ENCODE assay signal across 1 cellular context in the genomic region with DNA sequence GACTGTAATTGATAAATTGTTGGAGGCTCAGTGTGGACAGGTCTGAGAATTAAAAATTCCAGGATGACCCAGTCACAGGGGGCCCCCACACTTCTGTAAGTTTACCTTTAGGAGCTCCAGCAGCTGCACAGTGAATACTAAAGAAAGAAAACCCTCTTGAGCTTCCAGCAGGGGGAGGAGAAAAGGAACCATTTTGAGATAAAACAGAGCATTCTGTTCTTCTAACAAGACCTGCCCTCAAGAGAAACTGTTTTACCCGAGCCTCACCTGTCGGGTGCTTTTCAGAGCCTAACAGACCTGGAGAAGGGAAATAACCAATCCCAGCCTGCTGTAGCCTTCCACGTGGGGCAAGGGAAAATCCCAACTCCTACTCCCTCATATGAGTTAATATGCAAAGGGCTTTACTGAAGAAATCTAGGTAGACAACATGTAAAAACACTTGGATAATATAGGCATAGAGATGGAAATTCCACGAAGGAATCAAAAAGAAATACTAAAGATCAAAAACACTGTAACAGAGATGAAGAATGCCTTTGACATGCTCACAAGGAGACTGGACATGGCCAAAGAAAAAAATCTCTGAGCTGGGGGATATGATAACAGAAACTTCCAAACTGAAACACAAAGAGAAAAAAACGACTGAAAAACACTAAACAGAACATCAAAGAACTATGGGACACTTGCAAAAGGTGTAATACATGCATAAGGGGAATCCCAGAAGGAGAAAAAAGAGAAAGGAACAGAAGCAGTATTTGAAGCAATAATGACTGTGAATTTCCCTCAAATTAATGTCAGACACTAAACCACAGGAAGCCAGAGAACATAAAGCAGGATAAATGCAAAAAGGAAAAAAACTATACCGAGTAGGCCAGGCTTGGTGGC.
TF ChIP-seq lines count a peak whose summit lies in the region.

No MANE protein-coding gene starts in this region.

TF ChIP-seq in GM12878, 131 proteins besides CTCF, POLR2A, EP300 and RAD21 (continued from another document):
- no peak for TF ChIP-seq CHD4 (IDR thresholded peaks at IDR 0.05)
- no peak for TF ChIP-seq ZNF274 (IDR thresholded peaks at IDR 0.05; ENCODE audit: insufficient read depth, insufficient read length)
- no peak for TF ChIP-seq HDAC6 (IDR thresholded peaks at IDR 0.05; ENCODE audit: unreplicated experiment)
- TF ChIP-seq SMAD1 (IDR thresholded peaks at IDR 0.05; ENCODE audit: low read depth, partially characterized antibody), result no peak
- no peak for TF ChIP-seq CREB1 (IDR thresholded peaks at IDR 0.05; ENCODE audit: low read depth)
- 0 out of 2 replicates have a peak, but pooled peaks have one; percentile 25 for TF ChIP-seq FOXM1 (IDR thresholded peaks at IDR 0.05; ENCODE audit: low read depth, low read length)
- TF ChIP-seq YY1 (IDR thresholded peaks at IDR 0.05; ENCODE audit: low read depth, low read length), result 0 out of 2 replicates have a peak, but pooled peaks have one; percentile 43
- 0 out of 2 replicates have a peak, but pooled peaks have one; percentile 5 for TF ChIP-seq ZNF24 (IDR thresholded peaks at IDR 0.05)
- no peak for TF ChIP-seq TCF3 (IDR thresholded peaks at IDR 0.05; ENCODE audit: borderline replicate concordance, insufficient read depth, low read depth, low read length)
- TF ChIP-seq JUND (IDR thresholded peaks at IDR 0.05; ENCODE audit: low read depth, low read length), result no peak
- no peak for TF ChIP-seq EGR1 (IDR thresholded peaks at IDR 0.05; ENCODE audit: borderline replicate concordance in 1 of 2, low read depth in 2 of 2, low read length in 2 of 2)
- TF ChIP-seq NBN (IDR thresholded peaks at IDR 0.05), result no peak
- peak; percentile 70; the same call in 1 of the 3 replicates for TF ChIP-seq POU2F2 (IDR thresholded peaks at IDR 0.05; ENCODE audit: borderline replicate concordance, low read depth, low read length)
- peak; percentile 80 for TF ChIP-seq TCF7 (IDR thresholded peaks at IDR 0.05; ENCODE audit: borderline replicate concordance)
- no peak for TF ChIP-seq YBX1 (IDR thresholded peaks at IDR 0.05)
- TF ChIP-seq, protein P1, sequence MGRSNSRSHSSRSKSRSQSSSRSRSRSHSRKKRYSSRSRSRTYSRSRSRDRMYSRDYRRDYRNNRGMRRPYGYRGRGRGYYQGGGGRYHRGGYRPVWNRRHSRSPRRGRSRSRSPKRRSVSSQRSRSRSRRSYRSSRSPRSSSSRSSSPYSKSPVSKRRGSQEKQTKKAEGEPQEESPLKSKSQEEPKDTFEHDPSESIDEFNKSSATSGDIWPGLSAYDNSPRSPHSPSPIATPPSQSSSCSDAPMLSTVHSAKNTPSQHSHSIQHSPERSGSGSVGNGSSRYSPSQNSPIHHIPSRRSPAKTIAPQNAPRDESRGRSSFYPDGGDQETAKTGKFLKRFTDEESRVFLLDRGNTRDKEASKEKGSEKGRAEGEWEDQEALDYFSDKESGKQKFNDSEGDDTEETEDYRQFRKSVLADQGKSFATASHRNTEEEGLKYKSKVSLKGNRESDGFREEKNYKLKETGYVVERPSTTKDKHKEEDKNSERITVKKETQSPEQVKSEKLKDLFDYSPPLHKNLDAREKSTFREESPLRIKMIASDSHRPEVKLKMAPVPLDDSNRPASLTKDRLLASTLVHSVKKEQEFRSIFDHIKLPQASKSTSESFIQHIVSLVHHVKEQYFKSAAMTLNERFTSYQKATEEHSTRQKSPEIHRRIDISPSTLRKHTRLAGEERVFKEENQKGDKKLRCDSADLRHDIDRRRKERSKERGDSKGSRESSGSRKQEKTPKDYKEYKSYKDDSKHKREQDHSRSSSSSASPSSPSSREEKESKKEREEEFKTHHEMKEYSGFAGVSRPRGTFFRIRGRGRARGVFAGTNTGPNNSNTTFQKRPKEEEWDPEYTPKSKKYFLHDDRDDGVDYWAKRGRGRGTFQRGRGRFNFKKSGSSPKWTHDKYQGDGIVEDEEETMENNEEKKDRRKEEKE (IDR thresholded peaks at IDR 0.05), result no peak
- no peak for TF ChIP-seq GABPA (IDR thresholded peaks at IDR 0.05; ENCODE audit: low read depth)
- TF ChIP-seq, protein P2, sequence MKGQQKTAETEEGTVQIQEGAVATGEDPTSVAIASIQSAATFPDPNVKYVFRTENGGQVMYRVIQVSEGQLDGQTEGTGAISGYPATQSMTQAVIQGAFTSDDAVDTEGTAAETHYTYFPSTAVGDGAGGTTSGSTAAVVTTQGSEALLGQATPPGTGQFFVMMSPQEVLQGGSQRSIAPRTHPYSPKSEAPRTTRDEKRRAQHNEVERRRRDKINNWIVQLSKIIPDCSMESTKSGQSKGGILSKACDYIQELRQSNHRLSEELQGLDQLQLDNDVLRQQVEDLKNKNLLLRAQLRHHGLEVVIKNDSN (IDR thresholded peaks at IDR 0.05; ENCODE audit: borderline replicate concordance, extremely low read length, insufficient read depth, low read depth, low read length), result no peak
- TF ChIP-seq SIX5 (IDR thresholded peaks at IDR 0.05; ENCODE audit: low read depth, low read length, severe bottlenecking), result no peak
- TF ChIP-seq, protein P3, sequence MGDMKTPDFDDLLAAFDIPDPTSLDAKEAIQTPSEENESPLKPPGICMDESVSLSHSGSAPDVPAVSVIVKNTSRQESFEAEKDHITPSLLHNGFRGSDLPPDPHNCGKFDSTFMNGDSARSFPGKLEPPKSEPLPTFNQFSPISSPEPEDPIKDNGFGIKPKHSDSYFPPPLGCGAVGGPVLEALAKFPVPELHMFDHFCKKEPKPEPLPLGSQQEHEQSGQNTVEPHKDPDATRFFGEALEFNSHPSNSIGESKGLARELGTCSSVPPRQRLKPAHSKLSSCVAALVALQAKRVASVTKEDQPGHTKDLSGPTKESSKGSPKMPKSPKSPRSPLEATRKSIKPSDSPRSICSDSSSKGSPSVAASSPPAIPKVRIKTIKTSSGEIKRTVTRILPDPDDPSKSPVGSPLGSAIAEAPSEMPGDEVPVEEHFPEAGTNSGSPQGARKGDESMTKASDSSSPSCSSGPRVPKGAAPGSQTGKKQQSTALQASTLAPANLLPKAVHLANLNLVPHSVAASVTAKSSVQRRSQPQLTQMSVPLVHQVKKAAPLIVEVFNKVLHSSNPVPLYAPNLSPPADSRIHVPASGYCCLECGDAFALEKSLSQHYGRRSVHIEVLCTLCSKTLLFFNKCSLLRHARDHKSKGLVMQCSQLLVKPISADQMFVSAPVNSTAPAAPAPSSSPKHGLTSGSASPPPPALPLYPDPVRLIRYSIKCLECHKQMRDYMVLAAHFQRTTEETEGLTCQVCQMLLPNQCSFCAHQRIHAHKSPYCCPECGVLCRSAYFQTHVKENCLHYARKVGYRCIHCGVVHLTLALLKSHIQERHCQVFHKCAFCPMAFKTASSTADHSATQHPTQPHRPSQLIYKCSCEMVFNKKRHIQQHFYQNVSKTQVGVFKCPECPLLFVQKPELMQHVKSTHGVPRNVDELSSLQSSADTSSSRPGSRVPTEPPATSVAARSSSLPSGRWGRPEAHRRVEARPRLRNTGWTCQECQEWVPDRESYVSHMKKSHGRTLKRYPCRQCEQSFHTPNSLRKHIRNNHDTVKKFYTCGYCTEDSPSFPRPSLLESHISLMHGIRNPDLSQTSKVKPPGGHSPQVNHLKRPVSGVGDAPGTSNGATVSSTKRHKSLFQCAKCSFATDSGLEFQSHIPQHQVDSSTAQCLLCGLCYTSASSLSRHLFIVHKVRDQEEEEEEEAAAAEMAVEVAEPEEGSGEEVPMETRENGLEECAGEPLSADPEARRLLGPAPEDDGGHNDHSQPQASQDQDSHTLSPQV (IDR thresholded peaks at IDR 0.05), result no peak
- no peak for TF ChIP-seq ZNF217 (IDR thresholded peaks at IDR 0.05)
- peak; percentile 61; the same call in 1 of the 2 replicates for TF ChIP-seq RAD51 (IDR thresholded peaks at IDR 0.05)
- TF ChIP-seq, protein P4, sequence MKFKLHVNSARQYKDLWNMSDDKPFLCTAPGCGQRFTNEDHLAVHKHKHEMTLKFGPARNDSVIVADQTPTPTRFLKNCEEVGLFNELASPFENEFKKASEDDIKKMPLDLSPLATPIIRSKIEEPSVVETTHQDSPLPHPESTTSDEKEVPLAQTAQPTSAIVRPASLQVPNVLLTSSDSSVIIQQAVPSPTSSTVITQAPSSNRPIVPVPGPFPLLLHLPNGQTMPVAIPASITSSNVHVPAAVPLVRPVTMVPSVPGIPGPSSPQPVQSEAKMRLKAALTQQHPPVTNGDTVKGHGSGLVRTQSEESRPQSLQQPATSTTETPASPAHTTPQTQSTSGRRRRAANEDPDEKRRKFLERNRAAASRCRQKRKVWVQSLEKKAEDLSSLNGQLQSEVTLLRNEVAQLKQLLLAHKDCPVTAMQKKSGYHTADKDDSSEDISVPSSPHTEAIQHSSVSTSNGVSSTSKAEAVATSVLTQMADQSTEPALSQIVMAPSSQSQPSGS (IDR thresholded peaks at IDR 0.05; ENCODE audit: low read length), result 0 out of 2 replicates have a peak, but pooled peaks have one; percentile 4
- no peak for TF ChIP-seq BHLHE40 (IDR thresholded peaks at IDR 0.05; ENCODE audit: borderline replicate concordance in 1 of 2, low read depth in 2 of 2, low read length in 1 of 2)
- TF ChIP-seq ASH2L (IDR thresholded peaks at IDR 0.05; ENCODE audit: borderline replicate concordance, low read depth), result no peak
- TF ChIP-seq, protein P5, sequence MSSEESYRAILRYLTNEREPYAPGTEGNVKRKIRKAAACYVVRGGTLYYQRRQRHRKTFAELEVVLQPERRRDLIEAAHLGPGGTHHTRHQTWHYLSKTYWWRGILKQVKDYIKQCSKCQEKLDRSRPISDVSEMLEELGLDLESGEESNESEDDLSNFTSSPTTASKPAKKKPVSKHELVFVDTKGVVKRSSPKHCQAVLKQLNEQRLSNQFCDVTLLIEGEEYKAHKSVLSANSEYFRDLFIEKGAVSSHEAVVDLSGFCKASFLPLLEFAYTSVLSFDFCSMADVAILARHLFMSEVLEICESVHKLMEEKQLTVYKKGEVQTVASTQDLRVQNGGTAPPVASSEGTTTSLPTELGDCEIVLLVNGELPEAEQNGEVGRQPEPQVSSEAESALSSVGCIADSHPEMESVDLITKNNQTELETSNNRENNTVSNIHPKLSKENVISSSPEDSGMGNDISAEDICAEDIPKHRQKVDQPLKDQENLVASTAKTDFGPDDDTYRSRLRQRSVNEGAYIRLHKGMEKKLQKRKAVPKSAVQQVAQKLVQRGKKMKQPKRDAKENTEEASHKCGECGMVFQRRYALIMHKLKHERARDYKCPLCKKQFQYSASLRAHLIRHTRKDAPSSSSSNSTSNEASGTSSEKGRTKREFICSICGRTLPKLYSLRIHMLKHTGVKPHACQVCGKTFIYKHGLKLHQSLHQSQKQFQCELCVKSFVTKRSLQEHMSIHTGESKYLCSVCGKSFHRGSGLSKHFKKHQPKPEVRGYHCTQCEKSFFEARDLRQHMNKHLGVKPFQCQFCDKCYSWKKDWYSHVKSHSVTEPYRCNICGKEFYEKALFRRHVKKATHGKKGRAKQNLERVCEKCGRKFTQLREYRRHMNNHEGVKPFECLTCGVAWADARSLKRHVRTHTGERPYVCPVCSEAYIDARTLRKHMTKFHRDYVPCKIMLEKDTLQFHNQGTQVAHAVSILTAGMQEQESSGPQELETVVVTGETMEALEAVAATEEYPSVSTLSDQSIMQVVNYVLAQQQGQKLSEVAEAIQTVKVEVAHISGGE (CRISPR knock-in tag; IDR thresholded peaks at IDR 0.05), result no peak
- TF ChIP-seq, protein P6, sequence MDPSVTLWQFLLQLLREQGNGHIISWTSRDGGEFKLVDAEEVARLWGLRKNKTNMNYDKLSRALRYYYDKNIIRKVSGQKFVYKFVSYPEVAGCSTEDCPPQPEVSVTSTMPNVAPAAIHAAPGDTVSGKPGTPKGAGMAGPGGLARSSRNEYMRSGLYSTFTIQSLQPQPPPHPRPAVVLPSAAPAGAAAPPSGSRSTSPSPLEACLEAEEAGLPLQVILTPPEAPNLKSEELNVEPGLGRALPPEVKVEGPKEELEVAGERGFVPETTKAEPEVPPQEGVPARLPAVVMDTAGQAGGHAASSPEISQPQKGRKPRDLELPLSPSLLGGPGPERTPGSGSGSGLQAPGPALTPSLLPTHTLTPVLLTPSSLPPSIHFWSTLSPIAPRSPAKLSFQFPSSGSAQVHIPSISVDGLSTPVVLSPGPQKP (IDR thresholded peaks at IDR 0.05; ENCODE audit: low read depth, low read length), result no peak
- TF ChIP-seq ZNF384 (IDR thresholded peaks at IDR 0.05; ENCODE audit: borderline replicate concordance, low read depth, low read length), result 0 out of 2 replicates have a peak, but pooled peaks have one; percentile 8
- no peak for TF ChIP-seq ATF7 (IDR thresholded peaks at IDR 0.05; ENCODE audit: low read depth)
- TF ChIP-seq, protein P7, sequence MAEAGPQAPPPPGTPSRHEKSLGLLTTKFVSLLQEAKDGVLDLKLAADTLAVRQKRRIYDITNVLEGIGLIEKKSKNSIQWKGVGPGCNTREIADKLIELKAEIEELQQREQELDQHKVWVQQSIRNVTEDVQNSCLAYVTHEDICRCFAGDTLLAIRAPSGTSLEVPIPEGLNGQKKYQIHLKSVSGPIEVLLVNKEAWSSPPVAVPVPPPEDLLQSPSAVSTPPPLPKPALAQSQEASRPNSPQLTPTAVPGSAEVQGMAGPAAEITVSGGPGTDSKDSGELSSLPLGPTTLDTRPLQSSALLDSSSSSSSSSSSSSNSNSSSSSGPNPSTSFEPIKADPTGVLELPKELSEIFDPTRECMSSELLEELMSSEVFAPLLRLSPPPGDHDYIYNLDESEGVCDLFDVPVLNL (IDR thresholded peaks at IDR 0.05; ENCODE audit: low read depth, low read length), result no peak
- 0 out of 2 replicates have a peak, but pooled peaks have one; percentile 45 for TF ChIP-seq CBX5 (IDR thresholded peaks at IDR 0.05; ENCODE audit: low read depth)
